In genomic region chr3:42229266-42229941, GRCh38 we compare ENCODE assay signal across 1 cellular context.
TF ChIP-seq lines count a peak whose summit lies in the region.

No MANE protein-coding gene starts in this region.

TF ChIP-seq in HCT116, 20 proteins besides CTCF, POLR2A, EP300 and RAD21:
- TF ChIP-seq EZH2 (IDR thresholded peaks at IDR 0.05) (no peak), JUND (IDR thresholded peaks at IDR 0.05) (no peak), ZNF274 (IDR thresholded peaks at IDR 0.05; ENCODE audit: low read depth, low read length) (no peak), FOSL1 (IDR thresholded peaks at IDR 0.05; ENCODE audit: low read depth) (no peak), POLR2AphosphoS5 (IDR thresholded peaks at IDR 0.05; ENCODE audit: low read depth, low read length) (no peak), SRF (IDR thresholded peaks at IDR 0.05; ENCODE audit: low read depth) (no peak), YY1 (IDR thresholded peaks at IDR 0.05; ENCODE audit: extremely low read depth, insufficient replicate concordance, low read depth, low read length) (no peak), ZBTB33 (IDR thresholded peaks at IDR 0.05; ENCODE audit: extremely low read depth, insufficient replicate concordance, low read length) (no peak), CEBPB (IDR thresholded peaks at IDR 0.05; ENCODE audit: low read depth) (no peak), TCF7L2 (IDR thresholded peaks at IDR 0.05; ENCODE audit: borderline replicate concordance, extremely low read depth, insufficient read depth, insufficient read length) (no peak), REST (IDR thresholded peaks at IDR 0.05; ENCODE audit: low read depth) (no peak), ZFX (IDR thresholded peaks at IDR 0.05) (no peak), EGR1 (IDR thresholded peaks at IDR 0.05; ENCODE audit: low read depth) (no peak), CBX3 (IDR thresholded peaks at IDR 0.05; ENCODE audit: low read depth) (no peak)
